25 cellular contexts compared by ENCODE assay signal in genomic region chr2:232646726-232647125, GRCh38. TPM values are rescaled to one million over a fixed set of nuclear protein-coding genes. Genes with fewer than 3 reads are reported as not detected.
A peak's percentile ranks its signal among the peaks of the same experiment; 100 is the strongest.
DNase-seq lines count a peak whose midpoint lies in the region; ATAC-seq and TF ChIP-seq lines count a peak whose summit lies in the region.
"Had no signal": no experiment of that assay in that cellular context is flagged by ENCODE, and none has a peak within 500 bp of the region (broad histone marks: within the 10 kb centered on the region; RNA-seq: fewer than 3 reads in every experiment).

No MANE protein-coding gene starts in this region.

- WGBS in aorta, 2 donors = 77 to 83% methylated on average over 6 of the region's 6 CpGs

- peaks cover 4% of the 10 kb centered on the region for H3K27me3 Mint-ChIP-seq in activated naive CD8-positive, alpha-beta T cell treated with anti-CD3 and anti-CD28 coated beads, Interleukin-2, amount 50 U/mL, for 24 hours
- no peaks in the 10 kb centered on the region for H3K27me3 Mint-ChIP-seq in activated naive CD8-positive, alpha-beta T cell treated with anti-CD3 and anti-CD28 coated beads for 36 hours

- no peaks in the 10 kb centered on the region for H3K4me1 ChIP-seq in osteoblast (ENCODE audit: insufficient read depth, low read length)
- no peaks in the 10 kb centered on the region for H3K4me1 ChIP-seq in aorta (ENCODE audit: control insufficient read depth in 1 of 2, insufficient read depth in 2 of 2, low read length in 2 of 2)
- H3K4me1 ChIP-seq: BE2C, SJSA1 had no signal

- H3K36me3 Mint-ChIP-seq in activated naive CD8-positive, alpha-beta T cell treated with anti-CD3 and anti-CD28 coated beads, Interleukin-2, amount 50 U/mL, for 24 hours (ENCODE audit: low read depth) = no peaks in the 10 kb centered on the region
- H3K36me3 Mint-ChIP-seq in activated naive CD8-positive, alpha-beta T cell treated with anti-CD3 and anti-CD28 coated beads for 36 hours = no peaks in the 10 kb centered on the region
- H3K36me3 Mint-ChIP-seq: CD14-positive monocyte had no signal

- no peaks in the 10 kb centered on the region for H3K9me3 Mint-ChIP-seq in activated naive CD8-positive, alpha-beta T cell treated with anti-CD3 and anti-CD28 coated beads, Interleukin-2, amount 50 U/mL, for 24 hours
- no peaks in the 10 kb centered on the region for H3K9me3 Mint-ChIP-seq in activated naive CD8-positive, alpha-beta T cell treated with anti-CD3 and anti-CD28 coated beads for 36 hours
- H3K9me3 Mint-ChIP-seq: CD14-positive monocyte had no signal

- H3K4me1 Mint-ChIP-seq in activated naive CD8-positive, alpha-beta T cell treated with anti-CD3 and anti-CD28 coated beads, Interleukin-2, amount 50 U/mL, for 24 hours = no peaks in the 10 kb centered on the region
- no peaks in the 10 kb centered on the region for H3K4me1 Mint-ChIP-seq in activated naive CD8-positive, alpha-beta T cell treated with anti-CD3 and anti-CD28 coated beads for 36 hours
- H3K4me1 Mint-ChIP-seq: CD14-positive monocyte had no signal

- H3K79me2 ChIP-seq in osteoblast (ENCODE audit: insufficient read depth, low read length) = no peaks in the 10 kb centered on the region

- intact Hi-C loops in aorta (cut with DNase I) = no loop called here

- H3K36me3 ChIP-seq in osteoblast (ENCODE audit: insufficient read depth, low read length) (no peaks in the 10 kb centered on the region), aorta (ENCODE audit: control insufficient read depth in 1 of 2, insufficient read depth in 2 of 2, low read length in 1 of 2) (no peaks in the 10 kb centered on the region)
- H3K36me3 ChIP-seq: BE2C, SJSA1 had no signal

- H3K9me3 ChIP-seq in osteoblast (ENCODE audit: low read depth, low read length) (no peaks in the 10 kb centered on the region), aorta (ENCODE audit: control insufficient read depth, low read length) (no peaks in the 10 kb centered on the region)
- H3K9me3 ChIP-seq: BE2C, SJSA1 had no signal

- H4K20me1 ChIP-seq in osteoblast (ENCODE audit: insufficient read depth, low read length) = no peaks in the 10 kb centered on the region

- no peak overlapping the region for H3K4me3 Mint-ChIP-seq in activated naive CD8-positive, alpha-beta T cell treated with anti-CD3 and anti-CD28 coated beads, Interleukin-2, amount 50 U/mL, for 24 hours
- H3K4me3 Mint-ChIP-seq in activated naive CD8-positive, alpha-beta T cell treated with anti-CD3 and anti-CD28 coated beads for 36 hours = no peak overlapping the region
- H3K4me3 Mint-ChIP-seq: CD14-positive monocyte had no signal

- H3K27ac ChIP-seq in osteoblast (ENCODE audit: low read depth, low read length) (no peak overlapping the region), aorta (ENCODE audit: low read depth in 1 of 2, low read length in 2 of 2) (no peak overlapping the region)
- H3K27ac ChIP-seq: SJSA1 had no signal

- H3K27me3 ChIP-seq in osteoblast (ENCODE audit: insufficient read depth, low read length) = peaks cover 3% of the 10 kb centered on the region
- no peaks in the 10 kb centered on the region for H3K27me3 ChIP-seq in aorta (ENCODE audit: control insufficient read depth in 1 of 2, insufficient read depth in 2 of 2, low read length in 1 of 2)
- H3K27me3 ChIP-seq: BE2C, SJSA1 had no signal

- no peak overlapping the region for H3K4me2 ChIP-seq in osteoblast (ENCODE audit: insufficient read depth, low read length)

- no peak for DNase-seq in activated naive CD8-positive, alpha-beta T cell treated with anti-CD3 and anti-CD28 coated beads, Interleukin-2, amount 50 U/mL, for 24 hours
- DNase-seq in activated naive CD8-positive, alpha-beta T cell treated with anti-CD3 and anti-CD28 coated beads for 36 hours = no peak
- DNase-seq in left kidney (ENCODE audit: low read depth, low spot score) (peak; percentile 40), osteoblast (ENCODE audit: insufficient read length, low spot score, missing footprints) (peak; percentile 66), aorta (no peak)
- no peak for DNase-seq in stimulated activated CD4-positive, alpha-beta T cell treated with anti-CD3 and anti-CD28 coated beads, Interleukin-15, amount 100 ng/mL, for 24 hours
- DNase-seq in activated CD4-positive, alpha-beta T cell treated with anti-CD3 and anti-CD28 coated beads for 1 hour = no peak
- DNase-seq: 8988T, ACHN, BE2C, Calu3, DMS79 treated with DMSO at 0.1 percent for 48 hours, GF-D8, HCEC 1CT, Karpas-422, NCI-H1092, NCI-H1436, NCI-H187, NCI-H2081 treated with DMSO at 0.1 percent for 48 hours, NCI-H345, NCI-H510A treated with DMSO at 0.1 percent for 48 hours had no signal

- H3K4me3 ChIP-seq in osteoblast (ENCODE audit: insufficient read depth, low read length) (no peak overlapping the region), aorta (ENCODE audit: low read length in 2 of 2) (no peak overlapping the region)
- H3K4me3 ChIP-seq: SJSA1 had no signal

- no peak overlapping the region for H2AFZ ChIP-seq in osteoblast (ENCODE audit: low read length)

- no peak for TF ChIP-seq CTCF in osteoblast (IDR thresholded peaks at IDR 0.05; ENCODE audit: extremely low read depth, low read depth, low read length)

- no peak overlapping the region for H3K27ac Mint-ChIP-seq in activated naive CD8-positive, alpha-beta T cell treated with anti-CD3 and anti-CD28 coated beads, Interleukin-2, amount 50 U/mL, for 24 hours
- no peak overlapping the region for H3K27ac Mint-ChIP-seq in activated naive CD8-positive, alpha-beta T cell treated with anti-CD3 and anti-CD28 coated beads for 36 hours
- H3K27ac Mint-ChIP-seq: CD14-positive monocyte had no signal

- peak; percentile 22 for ATAC-seq in activated naive CD8-positive, alpha-beta T cell treated with anti-CD3 and anti-CD28 coated beads, Interleukin-2, amount 50 U/mL, for 24 hours
- peak; percentile 12 for ATAC-seq in aorta (ENCODE audit: low FRiP score)
- ATAC-seq in HG03457 (IDR thresholded peaks at IDR 0.05; ENCODE audit: unreplicated experiment) = no peak

RNA-seq across cellular contexts. Expression of gene EFHD1, which starts 13.3 kb away (rescaled TPM):
- total RNA-seq in activated naive CD8-positive, alpha-beta T cell treated with anti-CD3 and anti-CD28 coated beads for 36 hours = 1 to 10 TPM in 1 of 2 experiments, under 1 TPM in 1; 0.78 to 1.1 TPM
- total RNA-seq in osteoblast = 2.4 and 3.6 TPM in 2 replicates
- total RNA-seq in aorta = 100 to 1,000 TPM in 1 of 2 donors, 10 to 100 TPM in 1; 85.8 to 236 TPM
- polyA plus RNA-seq in aorta = 100 to 1,000 TPM; 135 to 146 TPM
- total RNA-seq: HT-29 had no signal
- polyA plus RNA-seq: CD14-positive monocyte had no signal

RNA-seq across cellular contexts. Expression of gene GIGYF2, which starts 50.4 kb away (rescaled TPM):
- total RNA-seq in activated naive CD8-positive, alpha-beta T cell treated with anti-CD3 and anti-CD28 coated beads for 36 hours = 10 to 100 TPM; 45.2 to 45.7 TPM
- total RNA-seq in osteoblast = 57.2 and 60.7 TPM in 2 replicates
- 100 to 1,000 TPM in 1 of 2 donors, 10 to 100 TPM in 1; 74.0 to 100 TPM for total RNA-seq in aorta
- polyA plus RNA-seq in aorta = 10 to 100 TPM; 13.3 to 13.4 TPM

Comparison
In these comparisons a context has a peak if more than half of its experiments do, and no peak if none do; other contexts are left out.
1. DNase-seq: peak in left kidney (single experiment) and osteoblast (single experiment); none in activated naive CD8-positive, alpha-beta T cell treated with anti-CD3 and anti-CD28 coated beads, Interleukin-2, amount 50 U/mL, for 24 hours (single experiment), activated naive CD8-positive, alpha-beta T cell treated with anti-CD3 and anti-CD28 coated beads for 36 hours (single experiment), aorta (0 of 2), stimulated activated CD4-positive, alpha-beta T cell treated with anti-CD3 and anti-CD28 coated beads, Interleukin-15, amount 100 ng/mL, for 24 hours (single experiment) and activated CD4-positive, alpha-beta T cell treated with anti-CD3 and anti-CD28 coated beads for 1 hour (single experiment).
2. RNA of gene EFHD1, which starts 13.3 kb away (total RNA-seq): 85.8 to 236 TPM in aorta; 2.4 to 3.6 TPM in osteoblast and 0.78 to 1.1 TPM in activated naive CD8-positive, alpha-beta T cell treated with anti-CD3 and anti-CD28 coated beads for 36 hours; every median in the first group is over 10 times any median in the second.